In genomic region chr16:30075503-30076275, GRCh38 we compare ENCODE assay signal across 7 cellular contexts.
A peak's percentile ranks its signal among the peaks of the same experiment; 100 is the strongest.
DNase-seq lines count a peak whose midpoint lies in the region; ATAC-seq and TF ChIP-seq lines count a peak whose summit lies in the region.

Gene PPP4C, plus strand, starts transcription at chr16:30075994. Its CDS starts 384 bp downstream, at chr16:30076378.

- peak; percentile 57 to 85 for DNase-seq in NCI-H446 (lab: John Stamatoyannopoulos, UW)
- peak; percentile 78 for DNase-seq in activated CD4-positive, CD25-positive, alpha-beta regulatory T cell treated with anti-CD3 and anti-CD28 coated beads, Interleukin-2, amount 50 U/mL, for 16 hours (ENCODE audit: low read depth, low spot score)
- peak in 59 of 61 donors; percentile 24 to 91 (median 78) for DNase-seq in caudate nucleus (lab: John Stamatoyannopoulos, UW)
- DNase-seq in islet precursor cell: peak; percentile 94
- DNase-seq in stimulated activated CD4-positive, alpha-beta T cell treated with anti-CD3 and anti-CD28 coated beads, Interleukin-12 subunit alpha, Interleukin-12 subunit beta, amount 100 ng/mL, for 4 hours: peak; percentile 89

- ATAC-seq in GM18505 (IDR thresholded peaks at IDR 0.05; ENCODE audit: unreplicated experiment): peak; percentile 68
- ATAC-seq in HG03103 (IDR thresholded peaks at IDR 0.05; ENCODE audit: low read depth, unreplicated experiment): peak; percentile 63

- H3K27ac ChIP-seq in caudate nucleus (ENCODE audit: low read depth, low read length): peak within 1 kb of the TSS; percentile 82

- TF ChIP-seq POLR2A in GM18505 (IDR thresholded peaks at IDR 0.05; ENCODE audit: borderline replicate concordance, extremely low read depth, insufficient read depth, insufficient read length): peak; percentile 96

Comparison
In these comparisons a context has a peak if more than half of its experiments do, and no peak if none do; other contexts are left out.
1. Peak in every context shown above with its lines: DNase-seq, ATAC-seq and H3K27ac ChIP-seq.